21 cellular contexts compared by ENCODE assay signal in genomic region chr21:38156200-38156599, GRCh38.
"Had no signal": no experiment of that assay in that cellular context is flagged by ENCODE, and none has a peak within 500 bp of the region (broad histone marks: within the 10 kb centered on the region; RNA-seq: fewer than 3 reads in every experiment).

No MANE protein-coding gene starts in this region.

- H3K4me3 ChIP-seq: MG63 had no signal

- H3K36me3 ChIP-seq: MG63 had no signal

- DNase-seq: IMR-90, Karpas-422, KG1, MG63, NCI-H1092, NCI-H1105 treated with DMSO at 0.1 percent for 48 hours, NCI-H1417 treated with DMSO at 0.1 percent for 48 hours, NCI-H146, NCI-H1694 treated with DMSO at 0.1 percent for 48 hours, NCI-H1930, NCI-H2081 treated with DMSO at 0.1 percent for 48 hours, NCI-H2171, NCI-H226, NCI-H446, NCI-H510A, NCI-H524 treated with DMSO at 0.1 percent for 48 hours, NCI-H69, NCI-H774, SHP77, SK-N-SH, T-helper 1 cell had no signal
